In the genomic region with DNA sequence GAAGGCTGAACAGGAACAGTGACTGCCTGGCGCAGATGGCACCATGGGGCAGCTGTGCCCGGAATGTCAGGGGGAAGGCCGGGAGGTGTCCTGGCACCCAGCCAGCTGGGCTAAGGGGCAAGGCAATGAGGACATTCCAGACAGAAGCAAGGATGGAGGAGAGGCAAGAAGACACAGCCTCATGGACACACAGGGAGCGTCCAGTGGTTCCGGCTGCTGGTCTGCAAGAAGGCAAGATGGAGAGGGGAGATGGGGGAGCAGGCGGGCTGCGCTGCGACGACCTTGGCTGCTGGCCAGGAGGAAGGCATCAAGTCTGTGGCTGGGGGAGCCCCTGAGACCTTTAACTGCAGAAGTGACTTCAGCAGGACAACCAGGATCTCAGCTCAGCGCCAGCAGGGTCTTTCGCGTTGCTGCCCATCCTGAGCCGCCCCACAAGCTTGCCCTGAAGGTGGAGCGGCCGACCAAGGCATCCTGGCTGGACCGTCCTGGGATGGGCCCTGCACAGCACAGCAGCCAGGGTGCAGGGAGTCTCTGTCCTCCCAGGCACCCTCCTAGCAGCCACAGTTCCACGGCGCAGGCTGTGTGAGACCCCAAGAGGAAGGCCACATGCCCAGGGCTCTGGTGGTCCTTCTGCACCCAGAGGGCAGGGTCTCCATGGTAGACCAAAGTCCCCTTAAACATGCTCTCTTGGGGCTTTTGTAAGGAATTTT, we compare ENCODE assay signal across 25 cellular contexts.
DNase-seq lines count a peak whose midpoint lies in the region; ATAC-seq lines count a peak whose summit lies in the region.
"Had no signal": no experiment of that assay in that cellular context is flagged by ENCODE, and none has a peak within 500 bp of the region (broad histone marks: within the 10 kb centered on the region; RNA-seq: fewer than 3 reads in every experiment).

No MANE protein-coding gene starts in this region.

- H3K27me3 Mint-ChIP-seq in central memory CD8-positive, alpha-beta T cell = peaks cover 12% of the 10 kb centered on the region
- H3K27me3 Mint-ChIP-seq: stimulated activated naive CD8-positive, alpha-beta T cell treated with anti-CD3 and anti-CD28 coated beads, Interleukin-15, amount 100 ng/mL, for 72 hours had no signal

- no peak overlapping the region for H3K4me3 Mint-ChIP-seq in central memory CD8-positive, alpha-beta T cell
- H3K4me3 Mint-ChIP-seq: CD8-positive, alpha-beta memory T cell; stimulated activated naive CD8-positive, alpha-beta T cell treated with anti-CD3 and anti-CD28 coated beads, Interleukin-15, amount 100 ng/mL, for 72 hours; T-helper 2 cell treated with Interferon-gamma antibody and Interleukin-4, amounts not matched to agents 5 μg/mL and 100 μg/mL, for 36 hours had no signal

- no peak overlapping the region for H3K4me3 ChIP-seq in H7 (ENCODE audit: insufficient read depth, low read depth, low read length)
- H3K4me3 ChIP-seq: GM12878, lung, upper lobe of left lung had no signal

- H3K36me3 ChIP-seq in H7 (replicated peaks; ENCODE audit: control insufficient read depth, insufficient read depth, low read length) = no peaks in the 10 kb centered on the region
- H3K36me3 ChIP-seq: upper lobe of left lung had no signal

- DNase-seq in NCI-H345 (lab: John Stamatoyannopoulos, UW) = peak; percentile 53
- no peak for DNase-seq in NCI-H345 treated with DMSO at 0.1 percent for 48 hours (lab: John Stamatoyannopoulos, UW; ENCODE audit: unreplicated experiment)
- peak; percentile 33 for DNase-seq in H7
- DNase-seq in central memory CD8-positive, alpha-beta T cell (ENCODE audit: low spot score in 2 of 2) = peak; percentile 2 to 11
- DNase-seq in posterior vena cava (ENCODE audit: low spot score) = peak; percentile 76
- DNase-seq in HPDE6-E6E7 (ENCODE audit: extremely low spot score) = no peak
- DNase-seq in NCI-H526 (lab: John Stamatoyannopoulos, UW) = no peak
- DNase-seq: activated CD4-positive, alpha-beta T cell treated with anti-CD3 and anti-CD28 coated beads, Interleukin-2, amount 50 U/mL, for 48 hours; activated naive CD4-positive, alpha-beta T cell treated with anti-CD3 and anti-CD28 coated beads, Interleukin-2, amount 50 U/mL, for 16 hours; anterior cingulate cortex; central memory CD4-positive, alpha-beta T cell; DND-41; foreskin melanocyte; MV-4-11; NCI-H187; NCI-H446 treated with DMSO at 0.1 percent for 48 hours; stimulated activated CD4-positive, alpha-beta T cell treated with anti-CD3 and anti-CD28 coated beads, Interleukin-4, amount 100 ng/mL, for 4 hours; stimulated activated naive CD8-positive, alpha-beta T cell treated with anti-CD3 and anti-CD28 coated beads, Interleukin-15, amount 100 ng/mL, for 72 hours had no signal

- intact Hi-C loops in posterior vena cava (cut with DNase I) = no loop called here

- no peak overlapping the region for H3K27ac Mint-ChIP-seq in central memory CD8-positive, alpha-beta T cell (ENCODE audit: low read depth)
- H3K27ac Mint-ChIP-seq: T-helper 2 cell treated with Interferon-gamma antibody and Interleukin-4, amounts not matched to agents 5 μg/mL and 100 μg/mL, for 36 hours had no signal

- H3K36me3 Mint-ChIP-seq in central memory CD8-positive, alpha-beta T cell (ENCODE audit: insufficient read depth) = peaks cover 2% of the 10 kb centered on the region
- H3K36me3 Mint-ChIP-seq: CD8-positive, alpha-beta memory T cell had no signal

- H3K9me3 Mint-ChIP-seq in central memory CD8-positive, alpha-beta T cell = peaks cover 7% of the 10 kb centered on the region

- no peaks in the 10 kb centered on the region for H3K27me3 ChIP-seq in H7 (ENCODE audit: control insufficient read depth, insufficient read depth, low read length)
- H3K27me3 ChIP-seq: upper lobe of left lung had no signal

- ATAC-seq in central memory CD8-positive, alpha-beta T cell (replicated peaks; ENCODE audit: extremely low read depth, poor library complexity, severe bottlenecking) = no peak
- ATAC-seq in HG02852 (IDR thresholded peaks at IDR 0.05; ENCODE audit: unreplicated experiment) = no peak
- ATAC-seq: GM12878; SK-N-SH treated with all-trans-retinoic acid at 6 μM for 48 hours; stimulated activated naive CD8-positive, alpha-beta T cell treated with anti-CD3 and anti-CD28 coated beads, Interleukin-15, amount 100 ng/mL, for 72 hours had no signal

- no peaks in the 10 kb centered on the region for H3K4me1 Mint-ChIP-seq in central memory CD8-positive, alpha-beta T cell
- H3K4me1 Mint-ChIP-seq: CD8-positive, alpha-beta memory T cell; stimulated activated naive CD8-positive, alpha-beta T cell treated with anti-CD3 and anti-CD28 coated beads, Interleukin-15, amount 100 ng/mL, for 72 hours had no signal

Comparison
In these comparisons a context has a peak if more than half of its experiments do, and no peak if none do; other contexts are left out.
1. DNase-seq: peak in NCI-H345 (single experiment), H7 (single experiment), central memory CD8-positive, alpha-beta T cell (2 of 2) and posterior vena cava (single experiment); none in NCI-H345 treated with DMSO at 0.1 percent for 48 hours (single experiment), HPDE6-E6E7 (single experiment) and NCI-H526 (0 of 2).